ENCODE assay signal across 1 cellular context in the genomic region with DNA sequence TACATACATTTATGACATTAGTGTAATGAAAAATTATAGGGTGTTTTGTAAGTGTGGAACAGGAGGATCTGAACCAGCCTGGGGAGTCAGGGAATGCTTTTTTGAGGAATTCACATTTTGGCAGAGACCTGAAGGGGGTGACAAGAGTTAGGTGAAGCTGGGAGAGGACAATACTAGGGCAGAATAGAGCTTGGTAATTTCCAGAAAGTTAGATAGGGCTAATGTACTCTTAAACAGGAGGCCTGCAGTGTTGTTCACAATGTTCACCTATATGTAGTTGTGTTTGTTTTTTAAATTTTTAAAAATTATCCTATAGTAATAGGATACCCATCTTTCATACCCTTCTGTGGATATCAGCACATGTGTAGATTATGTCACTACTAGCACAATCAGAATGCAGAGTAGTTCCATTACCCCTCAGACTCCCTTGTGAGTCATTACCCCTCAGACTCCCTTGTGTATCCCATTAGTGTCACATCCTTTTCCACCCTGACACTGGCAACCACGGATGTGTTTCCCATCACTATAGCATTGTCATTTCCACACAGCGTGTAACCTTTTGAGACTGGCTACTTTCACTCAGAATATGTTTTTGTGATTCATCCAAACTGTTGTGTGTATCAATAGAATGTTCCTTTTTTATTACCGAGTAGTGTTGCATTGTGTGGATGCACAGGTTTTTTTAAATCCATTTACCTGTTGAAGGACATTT.
TF ChIP-seq lines count a peak whose summit lies in the region.

No MANE protein-coding gene starts in this region.

TF ChIP-seq in SK-N-SH, 30 proteins besides CTCF, POLR2A, EP300 and RAD21 (continued from another document):
- TF ChIP-seq, protein P1, sequence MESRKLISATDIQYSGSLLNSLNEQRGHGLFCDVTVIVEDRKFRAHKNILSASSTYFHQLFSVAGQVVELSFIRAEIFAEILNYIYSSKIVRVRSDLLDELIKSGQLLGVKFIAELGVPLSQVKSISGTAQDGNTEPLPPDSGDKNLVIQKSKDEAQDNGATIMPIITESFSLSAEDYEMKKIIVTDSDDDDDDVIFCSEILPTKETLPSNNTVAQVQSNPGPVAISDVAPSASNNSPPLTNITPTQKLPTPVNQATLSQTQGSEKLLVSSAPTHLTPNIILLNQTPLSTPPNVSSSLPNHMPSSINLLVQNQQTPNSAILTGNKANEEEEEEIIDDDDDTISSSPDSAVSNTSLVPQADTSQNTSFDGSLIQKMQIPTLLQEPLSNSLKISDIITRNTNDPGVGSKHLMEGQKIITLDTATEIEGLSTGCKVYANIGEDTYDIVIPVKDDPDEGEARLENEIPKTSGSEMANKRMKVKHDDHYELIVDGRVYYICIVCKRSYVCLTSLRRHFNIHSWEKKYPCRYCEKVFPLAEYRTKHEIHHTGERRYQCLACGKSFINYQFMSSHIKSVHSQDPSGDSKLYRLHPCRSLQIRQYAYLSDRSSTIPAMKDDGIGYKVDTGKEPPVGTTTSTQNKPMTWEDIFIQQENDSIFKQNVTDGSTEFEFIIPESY (IDR thresholded peaks at IDR 0.05; ENCODE audit: borderline replicate concordance, low read depth), result 0 out of 2 replicates have a peak, but pooled peaks have one; percentile 50
- TF ChIP-seq GABPA (IDR thresholded peaks at IDR 0.05; ENCODE audit: low read depth) (no peak), TCF12 (IDR thresholded peaks at IDR 0.05) (peak; percentile 96), FOXM1 (IDR thresholded peaks at IDR 0.05; ENCODE audit: low read depth) (no peak), TAF1 (IDR thresholded peaks at IDR 0.05; ENCODE audit: borderline replicate concordance, low read depth, low read length) (no peak), FOSL2 (IDR thresholded peaks at IDR 0.05; ENCODE audit: borderline replicate concordance, low read depth) (peak; percentile 97), SMC3 (IDR thresholded peaks at IDR 0.05; ENCODE audit: low read depth, low read length) (no peak), FOXJ3 (CRISPR knock-in tag; IDR thresholded peaks at IDR 0.05) (no peak), TEAD4 (IDR thresholded peaks at IDR 0.05; ENCODE audit: borderline replicate concordance, insufficient read depth) (peak; percentile 34; the same call in 1 of the 2 replicates), NRF1 (IDR thresholded peaks at IDR 0.05; ENCODE audit: low read depth, low read length) (no peak), MXI1 (IDR thresholded peaks at IDR 0.05; ENCODE audit: low read depth, low read length) (0 out of 2 replicates have a peak, but pooled peaks have one; percentile 27)
- TF ChIP-seq, protein P2, sequence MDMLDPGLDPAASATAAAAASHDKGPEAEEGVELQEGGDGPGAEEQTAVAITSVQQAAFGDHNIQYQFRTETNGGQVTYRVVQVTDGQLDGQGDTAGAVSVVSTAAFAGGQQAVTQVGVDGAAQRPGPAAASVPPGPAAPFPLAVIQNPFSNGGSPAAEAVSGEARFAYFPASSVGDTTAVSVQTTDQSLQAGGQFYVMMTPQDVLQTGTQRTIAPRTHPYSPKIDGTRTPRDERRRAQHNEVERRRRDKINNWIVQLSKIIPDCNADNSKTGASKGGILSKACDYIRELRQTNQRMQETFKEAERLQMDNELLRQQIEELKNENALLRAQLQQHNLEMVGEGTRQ (IDR thresholded peaks at IDR 0.05; ENCODE audit: borderline replicate concordance, low read depth, low read length), result no peak
- TF ChIP-seq, protein P3, sequence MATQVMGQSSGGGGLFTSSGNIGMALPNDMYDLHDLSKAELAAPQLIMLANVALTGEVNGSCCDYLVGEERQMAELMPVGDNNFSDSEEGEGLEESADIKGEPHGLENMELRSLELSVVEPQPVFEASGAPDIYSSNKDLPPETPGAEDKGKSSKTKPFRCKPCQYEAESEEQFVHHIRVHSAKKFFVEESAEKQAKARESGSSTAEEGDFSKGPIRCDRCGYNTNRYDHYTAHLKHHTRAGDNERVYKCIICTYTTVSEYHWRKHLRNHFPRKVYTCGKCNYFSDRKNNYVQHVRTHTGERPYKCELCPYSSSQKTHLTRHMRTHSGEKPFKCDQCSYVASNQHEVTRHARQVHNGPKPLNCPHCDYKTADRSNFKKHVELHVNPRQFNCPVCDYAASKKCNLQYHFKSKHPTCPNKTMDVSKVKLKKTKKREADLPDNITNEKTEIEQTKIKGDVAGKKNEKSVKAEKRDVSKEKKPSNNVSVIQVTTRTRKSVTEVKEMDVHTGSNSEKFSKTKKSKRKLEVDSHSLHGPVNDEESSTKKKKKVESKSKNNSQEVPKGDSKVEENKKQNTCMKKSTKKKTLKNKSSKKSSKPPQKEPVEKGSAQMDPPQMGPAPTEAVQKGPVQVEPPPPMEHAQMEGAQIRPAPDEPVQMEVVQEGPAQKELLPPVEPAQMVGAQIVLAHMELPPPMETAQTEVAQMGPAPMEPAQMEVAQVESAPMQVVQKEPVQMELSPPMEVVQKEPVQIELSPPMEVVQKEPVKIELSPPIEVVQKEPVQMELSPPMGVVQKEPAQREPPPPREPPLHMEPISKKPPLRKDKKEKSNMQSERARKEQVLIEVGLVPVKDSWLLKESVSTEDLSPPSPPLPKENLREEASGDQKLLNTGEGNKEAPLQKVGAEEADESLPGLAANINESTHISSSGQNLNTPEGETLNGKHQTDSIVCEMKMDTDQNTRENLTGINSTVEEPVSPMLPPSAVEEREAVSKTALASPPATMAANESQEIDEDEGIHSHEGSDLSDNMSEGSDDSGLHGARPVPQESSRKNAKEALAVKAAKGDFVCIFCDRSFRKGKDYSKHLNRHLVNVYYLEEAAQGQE (IDR thresholded peaks at IDR 0.05; ENCODE audit: low read depth, low read length), result peak; percentile 42; the same call in 1 of the 2 replicates
- TF ChIP-seq, protein P4, sequence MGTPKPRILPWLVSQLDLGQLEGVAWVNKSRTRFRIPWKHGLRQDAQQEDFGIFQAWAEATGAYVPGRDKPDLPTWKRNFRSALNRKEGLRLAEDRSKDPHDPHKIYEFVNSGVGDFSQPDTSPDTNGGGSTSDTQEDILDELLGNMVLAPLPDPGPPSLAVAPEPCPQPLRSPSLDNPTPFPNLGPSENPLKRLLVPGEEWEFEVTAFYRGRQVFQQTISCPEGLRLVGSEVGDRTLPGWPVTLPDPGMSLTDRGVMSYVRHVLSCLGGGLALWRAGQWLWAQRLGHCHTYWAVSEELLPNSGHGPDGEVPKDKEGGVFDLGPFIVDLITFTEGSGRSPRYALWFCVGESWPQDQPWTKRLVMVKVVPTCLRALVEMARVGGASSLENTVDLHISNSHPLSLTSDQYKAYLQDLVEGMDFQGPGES (IDR thresholded peaks at IDR 0.05; ENCODE audit: low read depth, low read length), result no peak
